ENCODE assay signal across 8 cellular contexts in genomic region chr1:148952253-148952937, GRCh38.
DNase-seq lines count a peak whose midpoint lies in the region; ATAC-seq and TF ChIP-seq lines count a peak whose summit lies in the region.
"Not testable (repeated sequence)": the region's sequence is repeated elsewhere in the genome, so short reads cannot be mapped to it uniquely, and the experiment has no call there.

No MANE protein-coding gene starts in this region.

- peaks cover 22% of the 10 kb centered on the region for H3K4me1 ChIP-seq in OCI-LY1 (ENCODE audit: insufficient read depth, low read length, severe bottlenecking)
- H3K4me1 ChIP-seq in ectodermal cell (ENCODE audit: control insufficient read depth, insufficient read depth, low read length); right lobe of liver: not testable (repeated sequence)

- ATAC-seq in GM18909 (IDR thresholded peaks at IDR 0.05; ENCODE audit: poor library complexity, unreplicated experiment) (peak; percentile 73), HG02870 (IDR thresholded peaks at IDR 0.05; ENCODE audit: unreplicated experiment) (peak; percentile 60), right lobe of liver (peak; percentile 75 to 84 (median 80))

- intact Hi-C loops in right lobe of liver (cut with DNase I) = not testable (repeated sequence)

- H3K27me3 ChIP-seq in OCI-LY1 (ENCODE audit: insufficient read depth, low read length); ectodermal cell (ENCODE audit: control insufficient read depth, insufficient read depth, low read length, poor library complexity, severe bottlenecking); right lobe of liver: not testable (repeated sequence)

- H3K36me3 ChIP-seq in OCI-LY1 (ENCODE audit: insufficient read depth, low read length); ectodermal cell (ENCODE audit: control insufficient read depth, insufficient read depth, low read length); right lobe of liver: not testable (repeated sequence)

- H3K9ac ChIP-seq in OCI-LY1 (ENCODE audit: low read length) = peak overlapping the region; percentile 56; the same call in 1 of the 2 replicates

- not testable (repeated sequence) for H3K9me3 ChIP-seq in OCI-LY1 (ENCODE audit: low read length); ectodermal cell (ENCODE audit: control insufficient read depth, low read length); right lobe of liver

- peak overlapping the region; percentile 64 for H3K27ac ChIP-seq in OCI-LY1 (ENCODE audit: low read depth, low read length, poor library complexity, severe bottlenecking)
- H3K27ac ChIP-seq in ectodermal cell (ENCODE audit: insufficient read depth, low read depth, low read length, poor library complexity, severe bottlenecking) = not testable (repeated sequence)
- peak overlapping the region in 2 of 3 donors; percentile 52 to 80 for H3K27ac ChIP-seq in right lobe of liver

- H3K79me2 ChIP-seq in OCI-LY1 (ENCODE audit: insufficient read depth, low read length) = not testable (repeated sequence)

- H3K4me3 ChIP-seq in OCI-LY1 (ENCODE audit: low read depth, low read length, poor library complexity, severe bottlenecking) (peak overlapping the region; percentile 69), ectodermal cell (ENCODE audit: insufficient read depth, low read depth, low read length) (peak overlapping the region; percentile 51), right lobe of liver (peak overlapping the region; percentile 44 to 62 (median 51))

- whole genome bisulfite sequencing in ectodermal cell, 2 experiments = 0% methylated on average over 19 to 25 of the region's 66 CpGs
- WGBS in right lobe of liver (ENCODE audit: insufficient coverage, low coverage, low lambda C conversion rate, missing lambda C conversion rate) = no CpG with 5 or more reads among the region's 66 CpGs

- TF ChIP-seq CTCF in OCI-LY1 (IDR thresholded peaks at IDR 0.05; ENCODE audit: low read length); right lobe of liver (IDR thresholded peaks at IDR 0.05): not testable (repeated sequence)

- H2AFZ ChIP-seq in OCI-LY1 (ENCODE audit: low read length) = not testable (repeated sequence)

- TF ChIP-seq POLR2A in right lobe of liver (IDR thresholded peaks at IDR 0.05) = not testable (repeated sequence)

- peak overlapping the region; percentile 82 for H3K4me2 ChIP-seq in OCI-LY1 (ENCODE audit: low read length)

- not testable (repeated sequence) for H3F3A ChIP-seq in OCI-LY1 (ENCODE audit: insufficient read depth, low read length)

- not testable (repeated sequence) for H4K20me1 ChIP-seq in OCI-LY1 (ENCODE audit: insufficient read depth, low read length)

- DNase-seq in activated T-cell treated with anti-CD3 and anti-CD28 coated beads for 4 hours (peak; percentile 25), right lobe of liver (peak; percentile 72 to 86 (median 84)), ureter (ENCODE audit: low spot score) (peak; percentile 84)
- DNase-seq in stimulated activated CD4-positive, alpha-beta T cell treated with anti-CD3 and anti-CD28 coated beads, Interleukin-12 subunit alpha, Interleukin-12 subunit beta, amount 100 ng/mL, for 24 hours (ENCODE audit: low read depth in 2 of 2) = peak; percentile 54 to 56

- not testable (repeated sequence) for H3K9me2 ChIP-seq in OCI-LY1 (ENCODE audit: low read depth, low read length)

Comparison
In these comparisons a context has a peak if more than half of its experiments do, and no peak if none do; other contexts are left out.
1. DNase-seq: peak in every context shown above with its lines; median percentile 84 in right lobe of liver; 84 in ureter; 55 in stimulated activated CD4-positive, alpha-beta T cell treated with anti-CD3 and anti-CD28 coated beads, Interleukin-12 subunit alpha, Interleukin-12 subunit beta, amount 100 ng/mL, for 24 hours; 25 in activated T-cell treated with anti-CD3 and anti-CD28 coated beads for 4 hours.